ENCODE assay signal across 11 cellular contexts in genomic region chr5:115243412-115243811, GRCh38. TPM values are rescaled to one million over a fixed set of nuclear protein-coding genes. Genes with fewer than 3 reads are reported as not detected.
DNase-seq lines count a peak whose midpoint lies in the region; ATAC-seq, FAIRE-seq and TF ChIP-seq lines count a peak whose summit lies in the region.
"Had no signal": no experiment of that assay in that cellular context is flagged by ENCODE, and none has a peak within 500 bp of the region (broad histone marks: within the 10 kb centered on the region; RNA-seq: fewer than 3 reads in every experiment).

No MANE protein-coding gene starts in this region.

- H3K27ac ChIP-seq in keratinocyte (ENCODE audit: control insufficient read depth, insufficient read depth, low read length): peak overlapping the region; percentile 36
- no peak overlapping the region for H3K27ac ChIP-seq in hepatocyte

- peaks cover 2% of the 10 kb centered on the region for H3K9me1 ChIP-seq in keratinocyte (ENCODE audit: control insufficient read depth, extremely low read depth, insufficient read depth, low read length)

- H3K4me3 Mint-ChIP-seq in Caco-2 (ENCODE audit: unreplicated experiment): no peak overlapping the region
- H3K4me3 Mint-ChIP-seq: activated naive CD4-positive, alpha-beta T cell treated with anti-CD3 and anti-CD28 coated beads, Interleukin-2, amount 50 U/mL, for 24 hours; T-helper 1 cell treated with Interleukin-12 subunit alpha and Interleukin-12 subunit beta and Interleukin-4 antibody, amounts not matched to agents 30 μg/mL and 1 μg/mL, for 36 hours had no signal

- peaks cover 20% of the 10 kb centered on the region for H3K4me1 ChIP-seq in keratinocyte (ENCODE audit: control insufficient read depth, extremely low read depth, insufficient read depth, low read length)
- H3K4me1 ChIP-seq in Caco-2: no peaks in the 10 kb centered on the region
- H3K4me1 ChIP-seq in hepatocyte (ENCODE audit: insufficient read depth): no peaks in the 10 kb centered on the region

- CTCF ChIA-PET in Caco-2 (lab: Charles Lee): no interaction called here

- peaks cover 2% of the 10 kb centered on the region for H4K20me1 ChIP-seq in keratinocyte (ENCODE audit: control insufficient read depth, extremely low read depth, insufficient read depth, low read length)
- no peaks in the 10 kb centered on the region for H4K20me1 ChIP-seq in hepatocyte (ENCODE audit: insufficient read depth, poor library complexity, severe bottlenecking)

- no peak overlapping the region for H3K9ac ChIP-seq in keratinocyte (ENCODE audit: control insufficient read depth, extremely low read depth, insufficient read depth, low read length)

- H3K79me2 ChIP-seq in keratinocyte (ENCODE audit: control insufficient read depth, insufficient read depth, low read length) (peaks cover 19% of the 10 kb centered on the region), hepatocyte (peaks cover 5% of the 10 kb centered on the region)

- H3K27me3 ChIP-seq in keratinocyte (ENCODE audit: control insufficient read depth, extremely low read depth, insufficient read depth, low read length): no peaks in the 10 kb centered on the region
- H3K27me3 ChIP-seq in Caco-2 (replicated peaks; ENCODE audit: control insufficient read depth, insufficient read depth, low read length): no peaks in the 10 kb centered on the region
- H3K27me3 ChIP-seq in hepatocyte: no peaks in the 10 kb centered on the region

- H2AFZ ChIP-seq in keratinocyte (ENCODE audit: control insufficient read depth, low read length) (no peak overlapping the region), hepatocyte (no peak overlapping the region)

- H3K36me3 ChIP-seq in keratinocyte (ENCODE audit: control insufficient read depth in 2 of 2, extremely low read depth in 1 of 2, insufficient read depth in 2 of 2, low read length in 2 of 2) (peaks cover 4 to 9% of the 10 kb centered on the region in 2 experiments), Caco-2 (ENCODE audit: control insufficient read depth, insufficient read depth, low read length) (0 out of 2 replicates have a peak, but pooled peaks cover 1% of the 10 kb centered on the region), hepatocyte (replicated peaks; ENCODE audit: insufficient read depth, low read depth) (no peaks in the 10 kb centered on the region)

- POLR2A ChIA-PET in Caco-2 (lab: Charles Lee): no interaction called here

- no peak overlapping the region for H3K4me2 ChIP-seq in keratinocyte (ENCODE audit: control insufficient read depth, extremely low read depth, insufficient read depth, low read depth, low read length)
- H3K4me2 ChIP-seq in hepatocyte: no peak overlapping the region

- dilution Hi-C loops in keratinocyte (cut with MboI; ENCODE audit: extremely low pct_ligation_motif_present, low sequenced_read_pairs): no loop called here

- H3K27ac Mint-ChIP-seq in Caco-2 (ENCODE audit: unreplicated experiment): no peak overlapping the region
- H3K27ac Mint-ChIP-seq: activated naive CD4-positive, alpha-beta T cell treated with anti-CD3 and anti-CD28 coated beads, Interleukin-2, amount 50 U/mL, for 24 hours; T-helper 1 cell treated with Interleukin-12 subunit alpha and Interleukin-12 subunit beta and Interleukin-4 antibody, amounts not matched to agents 30 μg/mL and 1 μg/mL, for 36 hours had no signal

- TF ChIP-seq CTCF in keratinocyte (optimal IDR thresholded peaks at IDR 0.05 in 1 of 3, IDR thresholded peaks at IDR 0.05 in 1 of 3, conservative IDR thresholded peaks at IDR 0.05 in 1 of 3; ENCODE audit: extremely low read depth in 1 of 3, insufficient read depth in 2 of 3, low read length in 3 of 3) (no peak), Caco-2 (IDR thresholded peaks at IDR 0.05; ENCODE audit: insufficient read depth in 1 of 2, low read depth in 1 of 2, low read length in 1 of 2, severe bottlenecking in 1 of 2, unreplicated experiment in 1 of 2) (no peak), hepatocyte (IDR thresholded peaks at IDR 0.05; ENCODE audit: poor library complexity) (no peak)

- H3K9me3 Mint-ChIP-seq in Caco-2 (ENCODE audit: unreplicated experiment): no peaks in the 10 kb centered on the region
- H3K9me3 Mint-ChIP-seq: activated naive CD4-positive, alpha-beta T cell treated with anti-CD3 and anti-CD28 coated beads, Interleukin-2, amount 50 U/mL, for 24 hours; T-helper 1 cell treated with Interleukin-12 subunit alpha and Interleukin-12 subunit beta and Interleukin-4 antibody, amounts not matched to agents 30 μg/mL and 1 μg/mL, for 36 hours had no signal

- no peaks in the 10 kb centered on the region for H3K9me3 ChIP-seq in keratinocyte (ENCODE audit: control insufficient read depth, low read depth, low read length)
- H3K9me3 ChIP-seq in Caco-2: no peaks in the 10 kb centered on the region
- H3K9me3 ChIP-seq in hepatocyte (ENCODE audit: low read depth): no peaks in the 10 kb centered on the region

- no peaks in the 10 kb centered on the region for H3K9me2 ChIP-seq in hepatocyte (replicated peaks; ENCODE audit: insufficient read depth)

- peaks cover 11% of the 10 kb centered on the region for H3K36me3 Mint-ChIP-seq in Caco-2 (ENCODE audit: insufficient read depth, unreplicated experiment)

- intact Hi-C loops in Caco-2 (cut with micrococcal nuclease; ENCODE audit: unreplicated experiment): loop anchor here (10.0 kb wide), 1 partner anchor 439 kb away; no protein-coding TSS in a partner anchor

- BruUV-seq in Caco-2 (replicated peaks; lab: Mats Ljungman, UMichigan): no TSS peak

- no peak overlapping the region for H3K4me3 ChIP-seq in keratinocyte (ENCODE audit: control insufficient read depth in 2 of 3, extremely low read depth in 1 of 3, insufficient read depth in 2 of 3, low read depth in 1 of 3, low read length in 3 of 3)
- no peak overlapping the region for H3K4me3 ChIP-seq in Caco-2 (ENCODE audit: low read depth, low read length)
- no peak overlapping the region for H3K4me3 ChIP-seq in hepatocyte

- H3K27me3 Mint-ChIP-seq in Caco-2 (ENCODE audit: insufficient read depth, unreplicated experiment): no peaks in the 10 kb centered on the region
- H3K27me3 Mint-ChIP-seq: activated naive CD4-positive, alpha-beta T cell treated with anti-CD3 and anti-CD28 coated beads, Interleukin-2, amount 50 U/mL, for 24 hours had no signal

- no peaks in the 10 kb centered on the region for H3K4me1 Mint-ChIP-seq in Caco-2 (ENCODE audit: low read depth, unreplicated experiment)

- no peak for FAIRE-seq in keratinocyte (lab: Jason Lieb, UNC)

- peak; percentile 53 for DNase-seq in HCEC 1CT
- no peak for DNase-seq in keratinocyte (ENCODE audit: low read depth, low spot score)
- DNase-seq in Caco-2: no peak
- DNase-seq in midbrain (lab: John Stamatoyannopoulos, UW): no peak
- no peak for DNase-seq in hepatocyte (ENCODE audit: low spot score)
- no peak for DNase-seq in superior temporal gyrus (ENCODE audit: extremely low spot score)
- DNase-seq: NCI-H2081 treated with DMSO at 0.1 percent for 48 hours had no signal

- ATAC-seq in GM18519 (IDR thresholded peaks at IDR 0.05; ENCODE audit: low FRiP score, unreplicated experiment) (peak; percentile 80), HG03571 (IDR thresholded peaks at IDR 0.05; ENCODE audit: unreplicated experiment) (peak; percentile 53)

RNA-seq across cellular contexts. Expression of gene PGGT1B, which starts 19.3 kb away (rescaled TPM):
- polyA plus RNA-seq in keratinocyte (2.4 to 5.5 TPM (median 4.4 TPM) in 3 replicates), hepatocyte (4.3 and 5.8 TPM in 2 replicates)
- polyA plus RNA-seq in keratinocyte (2011; ENCODE audit: low read depth): 17.2 TPM
- 1.0 and 2.9 TPM in 2 replicates for polyA plus RNA-seq in keratinocyte (2011; cell fraction: cytosol; rRNA removed)
- 3.6 and 3.8 TPM in 2 replicates for polyA plus RNA-seq in keratinocyte (2011; cell fraction: nucleus; rRNA removed)
- polyA plus RNA-seq in keratinocyte (2012; ENCODE audit: low replicate concordance): 16.7 and 17.9 TPM in 2 replicates
- 9.1 to 16.5 TPM (median 12.6 TPM) in 3 replicates for polyA minus RNA-seq in keratinocyte
- polyA minus RNA-seq in keratinocyte (2011; cell fraction: cytosol; rRNA and poly(A)+ RNA removed): 3.6 TPM
- polyA minus RNA-seq in keratinocyte (2011; cell fraction: nucleus; rRNA and poly(A)+ RNA removed): 5.7 and 12.8 TPM in 2 replicates
- total RNA-seq in Caco-2 (2022) (38.3 and 39.4 TPM in 2 replicates), hepatocyte (14.1 and 16.8 TPM in 2 replicates)

RNA-seq across cellular contexts. Expression of gene CCDC112, which starts 53.0 kb away (rescaled TPM):
- polyA plus RNA-seq in keratinocyte (2.1 to 4.0 TPM (median 3.0 TPM) in 3 replicates), hepatocyte (4.2 TPM in 2 replicates)
- 20.2 TPM for polyA plus RNA-seq in keratinocyte (2011; ENCODE audit: low read depth)
- polyA plus RNA-seq in keratinocyte (2011; cell fraction: cytosol; rRNA removed): 2.8 and 4.0 TPM in 2 replicates
- 2.5 and 5.3 TPM in 2 replicates for polyA plus RNA-seq in keratinocyte (2011; cell fraction: nucleus; rRNA removed)
- 5.1 and 5.2 TPM in 2 replicates for polyA plus RNA-seq in keratinocyte (2012; ENCODE audit: low replicate concordance)
- polyA minus RNA-seq in keratinocyte: 0.33 to 0.96 TPM (median 0.43 TPM) in 3 replicates
- polyA minus RNA-seq in keratinocyte (2011; cell fraction: cytosol; rRNA and poly(A)+ RNA removed): 2.1 TPM
- 1.1 and 1.5 TPM in 2 replicates for polyA minus RNA-seq in keratinocyte (2011; cell fraction: nucleus; rRNA and poly(A)+ RNA removed)
- total RNA-seq in Caco-2 (2022) (2.4 and 2.9 TPM in 2 replicates), hepatocyte (3.7 and 4.1 TPM in 2 replicates)
